1 cellular context compared by ENCODE assay signal in genomic region chr12:48851883-48852733, GRCh38.
TF ChIP-seq lines count a peak whose summit lies in the region.

Gene DDX23, minus strand, starts transcription at chr12:48852163. Its CDS starts 6,381 bp downstream, at chr12:48845782.

TF ChIP-seq in K562, 482 proteins besides CTCF, POLR2A, EP300 and RAD21 (continued from another document and continues in another):
- TF ChIP-seq ARID3A (IDR thresholded peaks at IDR 0.05; ENCODE audit: borderline replicate concordance, low read depth, low read length): no peak
- TF ChIP-seq ZNF354B (CRISPR knock-in tag; IDR thresholded peaks at IDR 0.05): 0 out of 2 replicates have a peak, but pooled peaks have one; percentile 34
- no peak for TF ChIP-seq ZNF12 (CRISPR knock-in tag; IDR thresholded peaks at IDR 0.05)
- peak; percentile 83 for TF ChIP-seq ADNP (tag; IDR thresholded peaks at IDR 0.05)
- peak; percentile 85; the same call in 1 of the 2 replicates for TF ChIP-seq DIDO1 (tag; IDR thresholded peaks at IDR 0.05; ENCODE audit: low read depth)
- TF ChIP-seq PHF8 (IDR thresholded peaks at IDR 0.05; ENCODE audit: borderline replicate concordance, low read length): peak; percentile 95
- TF ChIP-seq ZBTB1 (CRISPR knock-in tag; IDR thresholded peaks at IDR 0.05; ENCODE audit: borderline replicate concordance, low read depth): 0 out of 2 replicates have a peak, but pooled peaks have one; percentile 47
- TF ChIP-seq, protein P1, sequence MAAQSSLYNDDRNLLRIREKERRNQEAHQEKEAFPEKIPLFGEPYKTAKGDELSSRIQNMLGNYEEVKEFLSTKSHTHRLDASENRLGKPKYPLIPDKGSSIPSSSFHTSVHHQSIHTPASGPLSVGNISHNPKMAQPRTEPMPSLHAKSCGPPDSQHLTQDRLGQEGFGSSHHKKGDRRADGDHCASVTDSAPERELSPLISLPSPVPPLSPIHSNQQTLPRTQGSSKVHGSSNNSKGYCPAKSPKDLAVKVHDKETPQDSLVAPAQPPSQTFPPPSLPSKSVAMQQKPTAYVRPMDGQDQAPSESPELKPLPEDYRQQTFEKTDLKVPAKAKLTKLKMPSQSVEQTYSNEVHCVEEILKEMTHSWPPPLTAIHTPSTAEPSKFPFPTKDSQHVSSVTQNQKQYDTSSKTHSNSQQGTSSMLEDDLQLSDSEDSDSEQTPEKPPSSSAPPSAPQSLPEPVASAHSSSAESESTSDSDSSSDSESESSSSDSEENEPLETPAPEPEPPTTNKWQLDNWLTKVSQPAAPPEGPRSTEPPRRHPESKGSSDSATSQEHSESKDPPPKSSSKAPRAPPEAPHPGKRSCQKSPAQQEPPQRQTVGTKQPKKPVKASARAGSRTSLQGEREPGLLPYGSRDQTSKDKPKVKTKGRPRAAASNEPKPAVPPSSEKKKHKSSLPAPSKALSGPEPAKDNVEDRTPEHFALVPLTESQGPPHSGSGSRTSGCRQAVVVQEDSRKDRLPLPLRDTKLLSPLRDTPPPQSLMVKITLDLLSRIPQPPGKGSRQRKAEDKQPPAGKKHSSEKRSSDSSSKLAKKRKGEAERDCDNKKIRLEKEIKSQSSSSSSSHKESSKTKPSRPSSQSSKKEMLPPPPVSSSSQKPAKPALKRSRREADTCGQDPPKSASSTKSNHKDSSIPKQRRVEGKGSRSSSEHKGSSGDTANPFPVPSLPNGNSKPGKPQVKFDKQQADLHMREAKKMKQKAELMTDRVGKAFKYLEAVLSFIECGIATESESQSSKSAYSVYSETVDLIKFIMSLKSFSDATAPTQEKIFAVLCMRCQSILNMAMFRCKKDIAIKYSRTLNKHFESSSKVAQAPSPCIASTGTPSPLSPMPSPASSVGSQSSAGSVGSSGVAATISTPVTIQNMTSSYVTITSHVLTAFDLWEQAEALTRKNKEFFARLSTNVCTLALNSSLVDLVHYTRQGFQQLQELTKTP (IDR thresholded peaks at IDR 0.05; ENCODE audit: low read depth in 1 of 2, partially characterized antibody in 2 of 2): peak; percentile 86 to 100
- no peak; the same call in 1 of the 2 replicates for TF ChIP-seq SMARCE1 (IDR thresholded peaks at IDR 0.05)
- peak; percentile 87 for TF ChIP-seq PHF20 (IDR thresholded peaks at IDR 0.05; ENCODE audit: partially characterized antibody)
- peak; percentile 89 for TF ChIP-seq SMAD3 (CRISPR knock-in tag; conservative IDR thresholded peaks at IDR 0.05)
- peak; percentile 79 for TF ChIP-seq ARID4B (CRISPR knock-in tag; IDR thresholded peaks at IDR 0.05)
- TF ChIP-seq, protein P2, sequence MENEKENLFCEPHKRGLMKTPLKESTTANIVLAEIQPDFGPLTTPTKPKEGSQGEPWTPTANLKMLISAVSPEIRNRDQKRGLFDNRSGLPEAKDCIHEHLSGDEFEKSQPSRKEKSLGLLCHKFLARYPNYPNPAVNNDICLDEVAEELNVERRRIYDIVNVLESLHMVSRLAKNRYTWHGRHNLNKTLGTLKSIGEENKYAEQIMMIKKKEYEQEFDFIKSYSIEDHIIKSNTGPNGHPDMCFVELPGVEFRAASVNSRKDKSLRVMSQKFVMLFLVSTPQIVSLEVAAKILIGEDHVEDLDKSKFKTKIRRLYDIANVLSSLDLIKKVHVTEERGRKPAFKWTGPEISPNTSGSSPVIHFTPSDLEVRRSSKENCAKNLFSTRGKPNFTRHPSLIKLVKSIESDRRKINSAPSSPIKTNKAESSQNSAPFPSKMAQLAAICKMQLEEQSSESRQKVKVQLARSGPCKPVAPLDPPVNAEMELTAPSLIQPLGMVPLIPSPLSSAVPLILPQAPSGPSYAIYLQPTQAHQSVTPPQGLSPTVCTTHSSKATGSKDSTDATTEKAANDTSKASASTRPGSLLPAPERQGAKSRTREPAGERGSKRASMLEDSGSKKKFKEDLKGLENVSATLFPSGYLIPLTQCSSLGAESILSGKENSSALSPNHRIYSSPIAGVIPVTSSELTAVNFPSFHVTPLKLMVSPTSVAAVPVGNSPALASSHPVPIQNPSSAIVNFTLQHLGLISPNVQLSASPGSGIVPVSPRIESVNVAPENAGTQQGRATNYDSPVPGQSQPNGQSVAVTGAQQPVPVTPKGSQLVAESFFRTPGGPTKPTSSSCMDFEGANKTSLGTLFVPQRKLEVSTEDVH (IDR thresholded peaks at IDR 0.05; ENCODE audit: low read depth, partially characterized antibody): peak; percentile 83
- no peak for TF ChIP-seq NR2F6 (CRISPR knock-in tag; IDR thresholded peaks at IDR 0.05)
- TF ChIP-seq ZNF253 (CRISPR knock-in tag; conservative IDR thresholded peaks at IDR 0.05): no peak
- TF ChIP-seq, protein P3, sequence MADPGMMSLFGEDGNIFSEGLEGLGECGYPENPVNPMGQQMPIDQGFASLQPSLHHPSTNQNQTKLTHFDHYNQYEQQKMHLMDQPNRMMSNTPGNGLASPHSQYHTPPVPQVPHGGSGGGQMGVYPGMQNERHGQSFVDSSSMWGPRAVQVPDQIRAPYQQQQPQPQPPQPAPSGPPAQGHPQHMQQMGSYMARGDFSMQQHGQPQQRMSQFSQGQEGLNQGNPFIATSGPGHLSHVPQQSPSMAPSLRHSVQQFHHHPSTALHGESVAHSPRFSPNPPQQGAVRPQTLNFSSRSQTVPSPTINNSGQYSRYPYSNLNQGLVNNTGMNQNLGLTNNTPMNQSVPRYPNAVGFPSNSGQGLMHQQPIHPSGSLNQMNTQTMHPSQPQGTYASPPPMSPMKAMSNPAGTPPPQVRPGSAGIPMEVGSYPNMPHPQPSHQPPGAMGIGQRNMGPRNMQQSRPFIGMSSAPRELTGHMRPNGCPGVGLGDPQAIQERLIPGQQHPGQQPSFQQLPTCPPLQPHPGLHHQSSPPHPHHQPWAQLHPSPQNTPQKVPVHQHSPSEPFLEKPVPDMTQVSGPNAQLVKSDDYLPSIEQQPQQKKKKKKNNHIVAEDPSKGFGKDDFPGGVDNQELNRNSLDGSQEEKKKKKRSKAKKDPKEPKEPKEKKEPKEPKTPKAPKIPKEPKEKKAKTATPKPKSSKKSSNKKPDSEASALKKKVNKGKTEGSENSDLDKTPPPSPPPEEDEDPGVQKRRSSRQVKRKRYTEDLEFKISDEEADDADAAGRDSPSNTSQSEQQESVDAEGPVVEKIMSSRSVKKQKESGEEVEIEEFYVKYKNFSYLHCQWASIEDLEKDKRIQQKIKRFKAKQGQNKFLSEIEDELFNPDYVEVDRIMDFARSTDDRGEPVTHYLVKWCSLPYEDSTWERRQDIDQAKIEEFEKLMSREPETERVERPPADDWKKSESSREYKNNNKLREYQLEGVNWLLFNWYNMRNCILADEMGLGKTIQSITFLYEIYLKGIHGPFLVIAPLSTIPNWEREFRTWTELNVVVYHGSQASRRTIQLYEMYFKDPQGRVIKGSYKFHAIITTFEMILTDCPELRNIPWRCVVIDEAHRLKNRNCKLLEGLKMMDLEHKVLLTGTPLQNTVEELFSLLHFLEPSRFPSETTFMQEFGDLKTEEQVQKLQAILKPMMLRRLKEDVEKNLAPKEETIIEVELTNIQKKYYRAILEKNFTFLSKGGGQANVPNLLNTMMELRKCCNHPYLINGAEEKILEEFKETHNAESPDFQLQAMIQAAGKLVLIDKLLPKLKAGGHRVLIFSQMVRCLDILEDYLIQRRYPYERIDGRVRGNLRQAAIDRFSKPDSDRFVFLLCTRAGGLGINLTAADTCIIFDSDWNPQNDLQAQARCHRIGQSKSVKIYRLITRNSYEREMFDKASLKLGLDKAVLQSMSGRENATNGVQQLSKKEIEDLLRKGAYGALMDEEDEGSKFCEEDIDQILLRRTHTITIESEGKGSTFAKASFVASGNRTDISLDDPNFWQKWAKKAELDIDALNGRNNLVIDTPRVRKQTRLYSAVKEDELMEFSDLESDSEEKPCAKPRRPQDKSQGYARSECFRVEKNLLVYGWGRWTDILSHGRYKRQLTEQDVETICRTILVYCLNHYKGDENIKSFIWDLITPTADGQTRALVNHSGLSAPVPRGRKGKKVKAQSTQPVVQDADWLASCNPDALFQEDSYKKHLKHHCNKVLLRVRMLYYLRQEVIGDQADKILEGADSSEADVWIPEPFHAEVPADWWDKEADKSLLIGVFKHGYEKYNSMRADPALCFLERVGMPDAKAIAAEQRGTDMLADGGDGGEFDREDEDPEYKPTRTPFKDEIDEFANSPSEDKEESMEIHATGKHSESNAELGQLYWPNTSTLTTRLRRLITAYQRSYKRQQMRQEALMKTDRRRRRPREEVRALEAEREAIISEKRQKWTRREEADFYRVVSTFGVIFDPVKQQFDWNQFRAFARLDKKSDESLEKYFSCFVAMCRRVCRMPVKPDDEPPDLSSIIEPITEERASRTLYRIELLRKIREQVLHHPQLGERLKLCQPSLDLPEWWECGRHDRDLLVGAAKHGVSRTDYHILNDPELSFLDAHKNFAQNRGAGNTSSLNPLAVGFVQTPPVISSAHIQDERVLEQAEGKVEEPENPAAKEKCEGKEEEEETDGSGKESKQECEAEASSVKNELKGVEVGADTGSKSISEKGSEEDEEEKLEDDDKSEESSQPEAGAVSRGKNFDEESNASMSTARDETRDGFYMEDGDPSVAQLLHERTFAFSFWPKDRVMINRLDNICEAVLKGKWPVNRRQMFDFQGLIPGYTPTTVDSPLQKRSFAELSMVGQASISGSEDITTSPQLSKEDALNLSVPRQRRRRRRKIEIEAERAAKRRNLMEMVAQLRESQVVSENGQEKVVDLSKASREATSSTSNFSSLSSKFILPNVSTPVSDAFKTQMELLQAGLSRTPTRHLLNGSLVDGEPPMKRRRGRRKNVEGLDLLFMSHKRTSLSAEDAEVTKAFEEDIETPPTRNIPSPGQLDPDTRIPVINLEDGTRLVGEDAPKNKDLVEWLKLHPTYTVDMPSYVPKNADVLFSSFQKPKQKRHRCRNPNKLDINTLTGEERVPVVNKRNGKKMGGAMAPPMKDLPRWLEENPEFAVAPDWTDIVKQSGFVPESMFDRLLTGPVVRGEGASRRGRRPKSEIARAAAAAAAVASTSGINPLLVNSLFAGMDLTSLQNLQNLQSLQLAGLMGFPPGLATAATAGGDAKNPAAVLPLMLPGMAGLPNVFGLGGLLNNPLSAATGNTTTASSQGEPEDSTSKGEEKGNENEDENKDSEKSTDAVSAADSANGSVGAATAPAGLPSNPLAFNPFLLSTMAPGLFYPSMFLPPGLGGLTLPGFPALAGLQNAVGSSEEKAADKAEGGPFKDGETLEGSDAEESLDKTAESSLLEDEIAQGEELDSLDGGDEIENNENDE (IDR thresholded peaks at IDR 0.05; ENCODE audit: low read depth, low read length): no peak
- no peak for TF ChIP-seq REST (CRISPR knock-in tag; IDR thresholded peaks at IDR 0.05; ENCODE audit: low read depth)
- TF ChIP-seq TAF1 (IDR thresholded peaks at IDR 0.05; ENCODE audit: control insufficient read depth, extremely low read depth, insufficient read depth, low read length, severe bottlenecking): peak; percentile 94
- TF ChIP-seq TAF9B (IDR thresholded peaks at IDR 0.05; ENCODE audit: partially characterized antibody): peak; percentile 82
- no peak for TF ChIP-seq SREBF2 (CRISPR knock-in tag; IDR thresholded peaks at IDR 0.05)
